Comparison of ENCODE assay signal across 23 cellular contexts in genomic region chr1:99297923-99298322, GRCh38. TPM values are rescaled to one million over a fixed set of nuclear protein-coding genes. Genes with fewer than 3 reads are reported as not detected.
"Had no signal": no experiment of that assay in that cellular context is flagged by ENCODE, and none has a peak within 500 bp of the region (broad histone marks: within the 10 kb centered on the region; RNA-seq: fewer than 3 reads in every experiment).

No MANE protein-coding gene starts in this region.

- H3K4me3 ChIP-seq: cardiac muscle cell, MG63, SJSA1 had no signal

- DNase-seq: activated CD4-positive, alpha-beta memory T cell treated with anti-CD3 and anti-CD28 coated beads for 36 hours; activated CD4-positive, alpha-beta T cell treated with anti-CD3 and anti-CD28 coated beads for 48 hours; activated CD4-positive, CD25-positive, alpha-beta regulatory T cell treated with anti-CD3 and anti-CD28 coated beads, Interleukin-2, amount 50 U/mL, for 72 hours; activated CD8-positive, alpha-beta memory T cell treated with anti-CD3 and anti-CD28 coated beads for 24 hours; activated gamma-delta T cell; activated naive CD4-positive, alpha-beta T cell treated with anti-CD3 and anti-CD28 coated beads for 36 hours; activated T-cell treated with anti-CD3 and anti-CD28 coated beads, Interleukin-2, amount 50 U/mL, for 4 hours; amygdala; brain microvascular endothelial cell; cerebellar nuclear complex; MG63; MV-4-11; NCI-H1105 treated with DMSO at 0.1 percent for 48 hours; NCI-H1436 treated with DMSO at 0.1 percent for 48 hours; NCI-H187; NCI-H2081; NCI-H524; SHP77 had no signal

- H3K27ac ChIP-seq: brain microvascular endothelial cell, cardiac muscle cell, SJSA1 had no signal

- H3K36me3 ChIP-seq: brain microvascular endothelial cell, cardiac muscle cell, MG63, SJSA1 had no signal

- H3K4me1 ChIP-seq: SJSA1 had no signal

- ATAC-seq: activated T-cell treated with anti-CD3 and anti-CD28 coated beads, Interleukin-2, amount 50 U/mL, for 4 hours; Panc1; WTC11 had no signal

- H3K27me3 ChIP-seq: brain microvascular endothelial cell, cardiac muscle cell, MG63, SJSA1 had no signal

- H3K9me3 ChIP-seq: MG63, SJSA1 had no signal

- FAIRE-seq: colon had no signal

RNA-seq across cellular contexts. Expression of gene PLPPR4, which starts 33.6 kb away (rescaled TPM):
- total RNA-seq: activated CD4-positive, alpha-beta memory T cell treated with anti-CD3 and anti-CD28 coated beads for 36 hours; activated naive CD4-positive, alpha-beta T cell treated with anti-CD3 and anti-CD28 coated beads for 36 hours; activated T-cell treated with anti-CD3 and anti-CD28 coated beads, Interleukin-2, amount 50 U/mL, for 4 hours had no signal
